In the genomic region with DNA sequence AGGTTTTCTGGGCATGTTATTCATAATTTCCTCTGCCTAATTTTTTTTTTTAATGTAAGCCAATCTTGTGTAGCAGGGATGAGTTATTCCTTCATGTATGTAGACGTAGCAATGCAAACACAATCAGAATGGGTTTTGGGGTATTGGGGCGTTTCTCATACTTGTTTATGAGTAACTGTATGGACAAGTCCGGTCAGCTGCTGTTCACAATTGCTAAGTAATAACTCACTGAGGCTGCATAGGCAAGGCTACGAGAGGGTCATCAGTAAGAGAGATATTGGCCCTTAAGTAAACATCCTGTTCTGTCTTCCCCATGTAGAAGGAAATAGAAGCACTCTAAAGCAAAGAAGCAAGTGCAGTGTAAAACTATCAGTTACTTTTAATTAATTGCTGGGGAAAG, we compare ENCODE assay signal across 12 cellular contexts. TPM values are rescaled to one million over a fixed set of nuclear protein-coding genes. Genes with fewer than 3 reads are reported as not detected.
A peak's percentile ranks its signal among the peaks of the same experiment; 100 is the strongest.
DNase-seq lines count a peak whose midpoint lies in the region; ATAC-seq and TF ChIP-seq lines count a peak whose summit lies in the region.
"Had no signal": no experiment of that assay in that cellular context is flagged by ENCODE, and none has a peak within 500 bp of the region (broad histone marks: within the 10 kb centered on the region; RNA-seq: fewer than 3 reads in every experiment).

No MANE protein-coding gene starts in this region.

- CTCF ChIA-PET in AG04450 (lab: Charles Lee) = no interaction called here

- H3K4me3 ChIP-seq in AG04450 (ENCODE audit: low read depth, low read length) = no peak overlapping the region

- no peak for TF ChIP-seq CTCF in AG04450 (IDR thresholded peaks at IDR 0.05; ENCODE audit: low read depth, low read length)

- H3K27me3 ChIP-seq in AG04450 (ENCODE audit: control insufficient read depth, insufficient read depth, low read length) = no peaks in the 10 kb centered on the region

- POLR2A ChIA-PET in AG04450 (lab: Yijun Ruan, JAX) = interaction anchor here (0.6 kb wide), 1 partner anchor 519 kb away, joined by 3 read pairs; no protein-coding TSS in a partner anchor

- peak; percentile 33 for DNase-seq in AG04450 (ENCODE audit: low read depth, low spot score)
- DNase-seq in EL = peak; percentile 79
- DNase-seq in amniotic stem cell (lab: John Stamatoyannopoulos, UW) = peak; percentile 14
- peak; percentile 10 for DNase-seq in left kidney (ENCODE audit: low read depth, low spot score)
- no peak for DNase-seq in KBM-7
- DNase-seq in NCI-H446 (lab: John Stamatoyannopoulos, UW) = no peak
- DNase-seq in NCI-H526 (lab: John Stamatoyannopoulos, UW) = no peak
- DNase-seq: activated CD4-positive, alpha-beta T cell treated with anti-CD3 and anti-CD28 coated beads for 48 hours; NCI-H187 treated with DMSO at 0.1 percent for 48 hours; SIG-M5 had no signal

- in situ Hi-C loops in KBM-7 (cut with MboI; ENCODE audit: low pct_unique_long_range_greater_than_20kb, low sequenced_read_pairs) = no loop called here

- no peak overlapping the region for H3K27ac ChIP-seq in AG04450 (ENCODE audit: low read depth, low read length)

- no peaks in the 10 kb centered on the region for H3K9me3 ChIP-seq in AG04450 (ENCODE audit: control insufficient read depth, insufficient read depth, low read length)

- no peak for ATAC-seq in HG03342 (IDR thresholded peaks at IDR 0.05; ENCODE audit: unreplicated experiment)

RNA-seq across cellular contexts. Expression of a gene that starts 9.5 kb away (rescaled TPM):
- 14.5 and 14.6 TPM in 2 replicates for polyA plus RNA-seq in AG04450 (2011; rRNA removed)
- 19.6 and 22.8 TPM in 2 replicates for polyA minus RNA-seq in AG04450 (2011; rRNA and poly(A)+ RNA removed)

RNA-seq across cellular contexts. Expression of a gene that starts 30.2 kb away (rescaled TPM):
- polyA plus RNA-seq in AG04450 (2011; rRNA removed) = 122 and 163 TPM in 2 replicates
- 55.8 and 69.9 TPM in 2 replicates for polyA minus RNA-seq in AG04450 (2011; rRNA and poly(A)+ RNA removed)

RNA-seq across cellular contexts. Expression of a gene that starts 37.8 kb away (rescaled TPM):
- polyA plus RNA-seq in AG04450 (2011; rRNA removed) = not detected in 2 replicates
- polyA minus RNA-seq in AG04450 (2011; rRNA and poly(A)+ RNA removed) = not detected in 2 replicates
- polyA plus RNA-seq: neural cell had no signal

Comparison
In these comparisons a context has a peak if more than half of its experiments do, and no peak if none do; other contexts are left out.
1. DNase-seq: peak in AG04450 (single experiment), EL (single experiment), amniotic stem cell (single experiment) and left kidney (single experiment); none in KBM-7 (single experiment), NCI-H446 (0 of 2) and NCI-H526 (0 of 2).